2 cellular contexts compared by ENCODE assay signal in the genomic region with DNA sequence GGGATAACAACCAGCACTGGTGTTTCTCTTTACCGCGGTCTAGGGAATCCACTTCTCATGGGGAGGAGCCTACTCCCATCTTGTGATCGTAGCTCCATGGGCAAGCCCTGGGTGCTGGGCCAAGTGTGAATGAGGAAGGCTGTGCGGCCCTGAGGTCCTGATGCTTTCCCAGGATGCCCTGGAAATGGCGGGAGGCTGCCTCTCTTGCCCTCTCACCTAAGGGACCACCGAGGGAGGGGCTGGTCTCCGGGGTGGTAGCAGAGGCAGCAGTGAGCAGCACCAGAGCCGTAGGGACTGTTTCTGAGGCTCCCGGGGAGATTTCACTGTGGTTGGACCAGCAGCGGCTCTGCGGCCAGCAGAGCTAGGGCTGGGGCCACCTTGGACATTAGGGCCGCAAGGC.
TF ChIP-seq lines count a peak whose summit lies in the region.

No MANE protein-coding gene starts in this region.

TF ChIP-seq in GM23338, 12 proteins besides CTCF, POLR2A, EP300 and RAD21:
- TF ChIP-seq CREB1 (CRISPR knock-in tag; IDR thresholded peaks at IDR 0.05; ENCODE audit: low read depth) (no peak), NANOG (IDR thresholded peaks at IDR 0.05; ENCODE audit: borderline replicate concordance) (no peak)

TF ChIP-seq in K562, 482 proteins besides CTCF, POLR2A, EP300 and RAD21:
- TF ChIP-seq KAT7 (CRISPR knock-in tag; IDR thresholded peaks at IDR 0.05; ENCODE audit: borderline replicate concordance) (no peak), RFX5 (IDR thresholded peaks at IDR 0.05; ENCODE audit: low read depth, low read length) (no peak), ZNF217 (CRISPR knock-in tag; IDR thresholded peaks at IDR 0.05) (no peak), MYC (IDR thresholded peaks at IDR 0.05; ENCODE audit: low read depth, low read length) (no peak), MYC (CRISPR knock-in tag; IDR thresholded peaks at IDR 0.05; ENCODE audit: borderline replicate concordance, low read depth) (no peak), ARID2 (IDR thresholded peaks at IDR 0.05) (no peak), POLR2AphosphoS2 (IDR thresholded peaks at IDR 0.05; ENCODE audit: low read length) (no peak), TARDBP (IDR thresholded peaks at IDR 0.05) (no peak)
- TF ChIP-seq, protein P1, sequence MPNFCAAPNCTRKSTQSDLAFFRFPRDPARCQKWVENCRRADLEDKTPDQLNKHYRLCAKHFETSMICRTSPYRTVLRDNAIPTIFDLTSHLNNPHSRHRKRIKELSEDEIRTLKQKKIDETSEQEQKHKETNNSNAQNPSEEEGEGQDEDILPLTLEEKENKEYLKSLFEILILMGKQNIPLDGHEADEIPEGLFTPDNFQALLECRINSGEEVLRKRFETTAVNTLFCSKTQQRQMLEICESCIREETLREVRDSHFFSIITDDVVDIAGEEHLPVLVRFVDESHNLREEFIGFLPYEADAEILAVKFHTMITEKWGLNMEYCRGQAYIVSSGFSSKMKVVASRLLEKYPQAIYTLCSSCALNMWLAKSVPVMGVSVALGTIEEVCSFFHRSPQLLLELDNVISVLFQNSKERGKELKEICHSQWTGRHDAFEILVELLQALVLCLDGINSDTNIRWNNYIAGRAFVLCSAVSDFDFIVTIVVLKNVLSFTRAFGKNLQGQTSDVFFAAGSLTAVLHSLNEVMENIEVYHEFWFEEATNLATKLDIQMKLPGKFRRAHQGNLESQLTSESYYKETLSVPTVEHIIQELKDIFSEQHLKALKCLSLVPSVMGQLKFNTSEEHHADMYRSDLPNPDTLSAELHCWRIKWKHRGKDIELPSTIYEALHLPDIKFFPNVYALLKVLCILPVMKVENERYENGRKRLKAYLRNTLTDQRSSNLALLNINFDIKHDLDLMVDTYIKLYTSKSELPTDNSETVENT (CRISPR knock-in tag; IDR thresholded peaks at IDR 0.05): no peak
- TF ChIP-seq, protein P2, sequence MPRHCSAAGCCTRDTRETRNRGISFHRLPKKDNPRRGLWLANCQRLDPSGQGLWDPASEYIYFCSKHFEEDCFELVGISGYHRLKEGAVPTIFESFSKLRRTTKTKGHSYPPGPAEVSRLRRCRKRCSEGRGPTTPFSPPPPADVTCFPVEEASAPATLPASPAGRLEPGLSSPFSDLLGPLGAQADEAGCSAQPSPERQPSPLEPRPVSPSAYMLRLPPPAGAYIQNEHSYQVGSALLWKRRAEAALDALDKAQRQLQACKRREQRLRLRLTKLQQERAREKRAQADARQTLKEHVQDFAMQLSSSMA (CRISPR knock-in tag; IDR thresholded peaks at IDR 0.05): no peak
- TF ChIP-seq, protein P3, sequence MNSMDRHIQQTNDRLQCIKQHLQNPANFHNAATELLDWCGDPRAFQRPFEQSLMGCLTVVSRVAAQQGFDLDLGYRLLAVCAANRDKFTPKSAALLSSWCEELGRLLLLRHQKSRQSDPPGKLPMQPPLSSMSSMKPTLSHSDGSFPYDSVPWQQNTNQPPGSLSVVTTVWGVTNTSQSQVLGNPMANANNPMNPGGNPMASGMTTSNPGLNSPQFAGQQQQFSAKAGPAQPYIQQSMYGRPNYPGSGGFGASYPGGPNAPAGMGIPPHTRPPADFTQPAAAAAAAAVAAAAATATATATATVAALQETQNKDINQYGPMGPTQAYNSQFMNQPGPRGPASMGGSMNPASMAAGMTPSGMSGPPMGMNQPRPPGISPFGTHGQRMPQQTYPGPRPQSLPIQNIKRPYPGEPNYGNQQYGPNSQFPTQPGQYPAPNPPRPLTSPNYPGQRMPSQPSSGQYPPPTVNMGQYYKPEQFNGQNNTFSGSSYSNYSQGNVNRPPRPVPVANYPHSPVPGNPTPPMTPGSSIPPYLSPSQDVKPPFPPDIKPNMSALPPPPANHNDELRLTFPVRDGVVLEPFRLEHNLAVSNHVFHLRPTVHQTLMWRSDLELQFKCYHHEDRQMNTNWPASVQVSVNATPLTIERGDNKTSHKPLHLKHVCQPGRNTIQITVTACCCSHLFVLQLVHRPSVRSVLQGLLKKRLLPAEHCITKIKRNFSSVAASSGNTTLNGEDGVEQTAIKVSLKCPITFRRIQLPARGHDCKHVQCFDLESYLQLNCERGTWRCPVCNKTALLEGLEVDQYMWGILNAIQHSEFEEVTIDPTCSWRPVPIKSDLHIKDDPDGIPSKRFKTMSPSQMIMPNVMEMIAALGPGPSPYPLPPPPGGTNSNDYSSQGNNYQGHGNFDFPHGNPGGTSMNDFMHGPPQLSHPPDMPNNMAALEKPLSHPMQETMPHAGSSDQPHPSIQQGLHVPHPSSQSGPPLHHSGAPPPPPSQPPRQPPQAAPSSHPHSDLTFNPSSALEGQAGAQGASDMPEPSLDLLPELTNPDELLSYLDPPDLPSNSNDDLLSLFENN (IDR thresholded peaks at IDR 0.05; ENCODE audit: low read depth in 2 of 2, low read length in 2 of 2): no peak
